8 cellular contexts compared by ENCODE assay signal in genomic region chr6:32968770-32969684, GRCh38. TPM values are rescaled to one million over a fixed set of nuclear protein-coding genes. Genes with fewer than 3 reads are reported as not detected.
A peak's percentile ranks its signal among the peaks of the same experiment; 100 is the strongest.
DNase-seq lines count a peak whose midpoint lies in the region; TF ChIP-seq lines count a peak whose summit lies in the region.

No MANE protein-coding gene starts in this region.

- H3K27ac ChIP-seq in VCaP, result peak overlapping the region; percentile 100
- peak overlapping the region; percentile 97 for H3K27ac ChIP-seq in mammary epithelial cell (ENCODE audit: insufficient read depth, low read depth, low read length)
- peak overlapping the region; percentile 97 to 100 (median 100) for H3K27ac ChIP-seq in skin epidermis

- peak overlapping the region; percentile 99 for H3K4me2 ChIP-seq in mammary epithelial cell (ENCODE audit: insufficient read depth, low read depth, low read length)

- dilution Hi-C loops in mammary epithelial cell (cut with HindIII; ENCODE audit: low sequenced_read_pairs), result loop anchor here (10.0 kb wide), 1 partner anchor 144 kb away; no protein-coding TSS in a partner anchor

- BruUV-seq in mammary epithelial cell (replicated peaks; lab: Mats Ljungman, UMichigan), result no TSS peak

- H3K4me3 ChIP-seq in HAP-1 (peak overlapping the region; percentile 89), mammary epithelial cell (replicated peaks in 1 of 3; ENCODE audit: insufficient read depth in 1 of 3, low read depth in 2 of 3, low read length in 3 of 3) (peak overlapping the region; percentile 72 to 86 (median 79)), skin epidermis (peak overlapping the region; percentile 47 to 98 (median 90))

- H3K36me3 ChIP-seq in HAP-1 (replicated peaks), result peaks cover 36% of the 10 kb centered on the region
- H3K36me3 ChIP-seq in mammary epithelial cell (ENCODE audit: insufficient read depth, low read length), result peaks cover 11% of the 10 kb centered on the region

- intact Hi-C loops in mammary epithelial cell (cut with micrococcal nuclease), result loop anchor here (1.0 to 5.0 kb wide), 2 partner anchors 16 to 82 kb away; partner anchors contain the start of gene HLA-DMA

- H3K27me3 ChIP-seq in HAP-1 (ENCODE audit: low read depth) (no peaks in the 10 kb centered on the region), mammary epithelial cell (ENCODE audit: insufficient read depth, low read length) (no peaks in the 10 kb centered on the region)

- DNase-seq in DMS 273 (lab: John Stamatoyannopoulos, UW; ENCODE audit: unreplicated experiment) (peak; percentile 92), HAP-1 (ENCODE audit: low spot score in 2 of 2) (peak; percentile 64 to 80), NCI-H1930 (lab: John Stamatoyannopoulos, UW) (peak; percentile 71 to 81), mammary epithelial cell (peak; percentile 86), iPS-NIHi7 (ENCODE audit: extremely low spot score) (peak; percentile 76), GM19238 (ENCODE audit: insufficient read length, low spot score) (no peak)

- peaks cover 15% of the 10 kb centered on the region for H4K20me1 ChIP-seq in mammary epithelial cell (ENCODE audit: insufficient read depth, low read length)

- TF ChIP-seq CTCF in VCaP (conservative IDR thresholded peaks at IDR 0.05) (no peak), mammary epithelial cell (conservative IDR thresholded peaks at IDR 0.05 in 1 of 2, IDR thresholded peaks at IDR 0.05 in 1 of 2; ENCODE audit: extremely low read depth in 1 of 2, insufficient read depth in 1 of 2, low read depth in 1 of 2, low read length in 2 of 2) (peak in 1 of 2 donors; percentile 41)

- H3K79me2 ChIP-seq in mammary epithelial cell (ENCODE audit: insufficient read depth, low read length), result peaks cover 65% of the 10 kb centered on the region

- H3K9ac ChIP-seq in mammary epithelial cell (ENCODE audit: insufficient read depth, low read length), result peak overlapping the region; percentile 93

- WGBS in mammary epithelial cell (ENCODE audit: low coverage, missing lambda C conversion rate), result 2% methylated on average over 10 of the region's 47 CpGs

- in situ Hi-C loops in HAP-1 (cut with MboI; ENCODE audit: low sequenced_read_pairs), result no loop called here
- in situ Hi-C loops in mammary epithelial cell (cut with MboI; ENCODE audit: low sequenced_read_pairs in 2 of 2), result no loop called here

- peak overlapping the region; percentile 91 for H2AFZ ChIP-seq in mammary epithelial cell (ENCODE audit: low read depth, low read length)

- no peaks in the 10 kb centered on the region for H3K9me3 ChIP-seq in HAP-1
- H3K9me3 ChIP-seq in mammary epithelial cell (replicated peaks; ENCODE audit: insufficient read depth, low read length), result no peaks in the 10 kb centered on the region

- H3K4me1 ChIP-seq in HAP-1 (peaks cover 13% of the 10 kb centered on the region), mammary epithelial cell (ENCODE audit: insufficient read depth, low read length) (peaks cover 14% of the 10 kb centered on the region)

- CTCF ChIA-PET in mammary epithelial cell (lab: Charles Lee; ENCODE audit: low non-redundant PET), result interaction anchor here (1.0 kb wide), 1 partner anchor 16 kb away, joined by 6 read pairs; no protein-coding TSS in a partner anchor

RNA-seq across cellular contexts. Expression of gene BRD2, which starts 0.6 kb away (rescaled TPM):
- total RNA-seq in mammary epithelial cell, result 100 to 1,000 TPM; 114 to 245 TPM
- polyA plus RNA-seq in mammary epithelial cell, result 122 TPM
- 102 TPM for polyA minus RNA-seq in mammary epithelial cell

RNA-seq across cellular contexts. Expression of gene HLA-DMA, which starts 16.1 kb away (rescaled TPM):
- total RNA-seq in mammary epithelial cell, result 1 to 10 TPM; 1.5 to 1.7 TPM
- polyA plus RNA-seq in mammary epithelial cell, result 1.7 TPM
- 6.2 TPM for polyA minus RNA-seq in mammary epithelial cell

RNA-seq across cellular contexts. Expression of gene HLA-DMB, which starts 28.2 kb away (rescaled TPM):
- not detected for total RNA-seq in mammary epithelial cell
- polyA plus RNA-seq in mammary epithelial cell, result 0.03 TPM
- polyA minus RNA-seq in mammary epithelial cell, result not detected

RNA-seq across cellular contexts. Expression of gene HLA-DOA, which starts 40.4 kb away (rescaled TPM):
- under 1 TPM in 1 of 2 donors, not detected in 1; 0.33 TPM for total RNA-seq in mammary epithelial cell
- polyA plus RNA-seq in mammary epithelial cell, result 0.18 TPM
- polyA minus RNA-seq in mammary epithelial cell, result not detected
